ENCODE assay signal across 11 cellular contexts in the genomic region with DNA sequence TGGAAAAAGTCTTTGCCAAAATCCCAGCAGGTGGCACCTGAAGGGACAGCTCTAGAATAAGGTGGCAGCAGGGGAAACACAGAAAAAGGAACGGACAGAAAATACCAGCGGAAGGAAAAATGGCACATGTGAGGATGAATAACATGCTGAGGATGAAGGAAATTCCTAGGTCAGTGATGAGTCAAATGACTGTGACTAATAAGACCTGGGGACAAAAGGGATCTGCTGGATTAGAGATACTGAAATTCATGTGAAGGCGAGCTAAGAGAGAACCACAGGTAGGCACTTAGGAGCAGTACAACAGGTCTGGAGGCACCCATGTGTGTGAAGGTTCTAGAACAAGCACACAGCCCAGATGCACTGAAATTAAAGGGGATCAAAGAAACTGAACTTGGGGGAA.
DNase-seq lines count a peak whose midpoint lies in the region; ATAC-seq and TF ChIP-seq lines count a peak whose summit lies in the region.
"Had no signal": no experiment of that assay in that cellular context is flagged by ENCODE, and none has a peak within 500 bp of the region (broad histone marks: within the 10 kb centered on the region; RNA-seq: fewer than 3 reads in every experiment).

No MANE protein-coding gene starts in this region.

- peaks cover 48% of the 10 kb centered on the region for H3K36me3 ChIP-seq in CD4-positive, CD25-positive, alpha-beta regulatory T cell (ENCODE audit: control insufficient read depth, insufficient read depth, low read length)
- H3K36me3 ChIP-seq in osteoblast (ENCODE audit: insufficient read depth, low read length): peaks cover 5% of the 10 kb centered on the region

- H3K4me3 ChIP-seq in CD4-positive, CD25-positive, alpha-beta regulatory T cell (ENCODE audit: low read depth, low read length): peak overlapping the region; percentile 43
- peak overlapping the region; percentile 1 for H3K4me3 ChIP-seq in osteoblast (ENCODE audit: insufficient read depth, low read length)

- H3K9me3 Mint-ChIP-seq in CD4-positive, CD25-positive, alpha-beta regulatory T cell: no peaks in the 10 kb centered on the region
- H3K9me3 Mint-ChIP-seq in dendritic cell treated with granulocyte-macrophage colony-stimulating factor and Interleukin-4, amounts not matched to agents 40 ng/mL and 50 ng/mL, for 4 days: no peaks in the 10 kb centered on the region

- no peak overlapping the region for H2AFZ ChIP-seq in osteoblast (ENCODE audit: low read length)

- H3K27me3 Mint-ChIP-seq in CD4-positive, CD25-positive, alpha-beta regulatory T cell: no peaks in the 10 kb centered on the region
- no peaks in the 10 kb centered on the region for H3K27me3 Mint-ChIP-seq in dendritic cell treated with granulocyte-macrophage colony-stimulating factor and Interleukin-4, amounts not matched to agents 40 ng/mL and 50 ng/mL, for 4 days

- H3K36me3 Mint-ChIP-seq in CD4-positive, CD25-positive, alpha-beta regulatory T cell: peaks cover 67% of the 10 kb centered on the region
- peaks cover 9% of the 10 kb centered on the region for H3K36me3 Mint-ChIP-seq in dendritic cell treated with granulocyte-macrophage colony-stimulating factor and Interleukin-4, amounts not matched to agents 40 ng/mL and 50 ng/mL, for 4 days (ENCODE audit: low read depth)

- TF ChIP-seq CTCF in osteoblast (IDR thresholded peaks at IDR 0.05; ENCODE audit: extremely low read depth, low read depth, low read length): no peak

- H3K4me2 ChIP-seq in osteoblast (ENCODE audit: insufficient read depth, low read length): peak overlapping the region; percentile 58

- no peaks in the 10 kb centered on the region for H3K27me3 ChIP-seq in CD4-positive, CD25-positive, alpha-beta regulatory T cell (ENCODE audit: control insufficient read depth, insufficient read depth, low read length)
- H3K27me3 ChIP-seq in osteoblast (ENCODE audit: insufficient read depth, low read length): no peaks in the 10 kb centered on the region

- no peaks in the 10 kb centered on the region for H4K20me1 ChIP-seq in osteoblast (ENCODE audit: insufficient read depth, low read length)

- intact Hi-C loops in dendritic cell treated with granulocyte-macrophage colony-stimulating factor and Interleukin-4, amounts not matched to agents 40 ng/mL and 50 ng/mL, for 4 days (cut with micrococcal nuclease): no loop called here

- H3K4me3 Mint-ChIP-seq in CD4-positive, CD25-positive, alpha-beta regulatory T cell: peak overlapping the region; percentile 3 to 59 (median 20)
- H3K4me3 Mint-ChIP-seq in dendritic cell treated with granulocyte-macrophage colony-stimulating factor and Interleukin-4, amounts not matched to agents 40 ng/mL and 50 ng/mL, for 4 days: no peak overlapping the region

- peak overlapping the region; percentile 89 to 95 (median 89) for H3K27ac Mint-ChIP-seq in CD4-positive, CD25-positive, alpha-beta regulatory T cell
- H3K27ac Mint-ChIP-seq in dendritic cell treated with granulocyte-macrophage colony-stimulating factor and Interleukin-4, amounts not matched to agents 40 ng/mL and 50 ng/mL, for 4 days: peak overlapping the region; percentile 1

- no peak for ATAC-seq in CD4-positive, CD25-positive, alpha-beta regulatory T cell (ENCODE audit: low read depth in 2 of 2)
- no peak for ATAC-seq in GM21825 (IDR thresholded peaks at IDR 0.05; ENCODE audit: unreplicated experiment)

- DNase-seq in CD4-positive, CD25-positive, alpha-beta regulatory T cell: no peak
- DNase-seq in NCI-H226: peak; percentile 29
- DNase-seq in osteoblast (ENCODE audit: insufficient read length, low spot score, missing footprints): no peak
- DNase-seq in activated CD8-positive, alpha-beta memory T cell treated with anti-CD3 and anti-CD28 coated beads for 24 hours: no peak
- no peak for DNase-seq in hypothalamus (lab: John Stamatoyannopoulos, UW)
- no peak for DNase-seq in midbrain (lab: John Stamatoyannopoulos, UW)
- DNase-seq: foreskin melanocyte; GDM1; NK-92 treated with Interleukin-12 subunit alpha and Interleukin-12 subunit beta, amount 100 ng/mL, for 24 hours had no signal

- H3K4me1 Mint-ChIP-seq in CD4-positive, CD25-positive, alpha-beta regulatory T cell: peaks cover 70 to 96% (median 75%) of the 10 kb centered on the region in 4 donors
- peaks cover 35% of the 10 kb centered on the region for H3K4me1 Mint-ChIP-seq in dendritic cell treated with granulocyte-macrophage colony-stimulating factor and Interleukin-4, amounts not matched to agents 40 ng/mL and 50 ng/mL, for 4 days (ENCODE audit: low read depth)

- peaks cover 71% of the 10 kb centered on the region for H3K79me2 ChIP-seq in osteoblast (ENCODE audit: insufficient read depth, low read length)

- peak overlapping the region; percentile 10 for H3K27ac ChIP-seq in CD4-positive, CD25-positive, alpha-beta regulatory T cell (ENCODE audit: insufficient read depth, low read length, poor library complexity, severe bottlenecking)
- H3K27ac ChIP-seq in osteoblast (ENCODE audit: low read depth, low read length): peak overlapping the region; percentile 100

- H3K9me3 ChIP-seq in CD4-positive, CD25-positive, alpha-beta regulatory T cell (ENCODE audit: control insufficient read depth in 2 of 2, low read length in 2 of 2): no peaks in the 10 kb centered on the region
- no peaks in the 10 kb centered on the region for H3K9me3 ChIP-seq in osteoblast (ENCODE audit: low read depth, low read length)

- peaks cover 40% of the 10 kb centered on the region for H3K4me1 ChIP-seq in CD4-positive, CD25-positive, alpha-beta regulatory T cell (ENCODE audit: control insufficient read depth, insufficient read depth, low read length, poor library complexity, severe bottlenecking)
- H3K4me1 ChIP-seq in osteoblast (ENCODE audit: insufficient read depth, low read length): peaks cover 56% of the 10 kb centered on the region
